Comparison of ENCODE assay signal across 20 cellular contexts in genomic region chr1:223225061-223225460, GRCh38.
DNase-seq lines count a peak whose midpoint lies in the region; ATAC-seq and TF ChIP-seq lines count a peak whose summit lies in the region.
"Had no signal": no experiment of that assay in that cellular context is flagged by ENCODE, and none has a peak within 500 bp of the region (broad histone marks: within the 10 kb centered on the region; RNA-seq: fewer than 3 reads in every experiment).

No MANE protein-coding gene starts in this region.

- H2AFZ ChIP-seq in trophoblast cell (ENCODE audit: insufficient read depth, low read length, poor library complexity), result no peak overlapping the region

- no peak overlapping the region for H3K23ac ChIP-seq in trophoblast cell (ENCODE audit: low read length)

- H2BK12ac ChIP-seq in trophoblast cell (ENCODE audit: low read length), result no peak overlapping the region

- no peak overlapping the region for H3K4me2 ChIP-seq in trophoblast cell (ENCODE audit: low read length)

- H3K9ac ChIP-seq in trophoblast cell (ENCODE audit: low read length), result peak overlapping the region; percentile 1

- no peaks in the 10 kb centered on the region for H3K79me2 ChIP-seq in trophoblast cell (ENCODE audit: control insufficient read depth, insufficient read depth, low read length, poor library complexity)

- intact Hi-C loops in cardiac septum (cut with DNase I), result no loop called here

- TF ChIP-seq CTCF in right atrium auricular region (IDR thresholded peaks at IDR 0.05), result no peak

- no peak overlapping the region for H3K18ac ChIP-seq in trophoblast cell (ENCODE audit: low read length)

- no peaks in the 10 kb centered on the region for H3K9me3 ChIP-seq in right atrium auricular region
- H3K9me3 ChIP-seq in trophoblast cell (ENCODE audit: insufficient read depth, low read depth, low read length), result no peaks in the 10 kb centered on the region
- H3K9me3 ChIP-seq: BE2C had no signal

- H3K14ac ChIP-seq in trophoblast cell (ENCODE audit: low read length), result no peak overlapping the region

- H2BK5ac ChIP-seq in trophoblast cell (ENCODE audit: low read depth, low read length, poor library complexity), result no peak overlapping the region

- no peak overlapping the region for H4K91ac ChIP-seq in trophoblast cell (ENCODE audit: low read depth, low read length)

- ATAC-seq in left lobe of liver (no peak), HG03457 (IDR thresholded peaks at IDR 0.05; ENCODE audit: unreplicated experiment) (no peak), HG02678 (IDR thresholded peaks at IDR 0.05; ENCODE audit: unreplicated experiment) (no peak)
- ATAC-seq: GM12878 had no signal

- H3K36me3 ChIP-seq in right atrium auricular region, result no peaks in the 10 kb centered on the region
- H3K36me3 ChIP-seq in trophoblast cell (ENCODE audit: control insufficient read depth in 1 of 2, insufficient read depth in 2 of 2, low read length in 2 of 2), result no peaks in the 10 kb centered on the region
- H3K36me3 ChIP-seq: BE2C had no signal

- H3K4me3 ChIP-seq in right atrium auricular region (no peak overlapping the region), trophoblast cell (ENCODE audit: low read depth, low read length) (no peak overlapping the region)
- H3K4me3 ChIP-seq: GM12878 had no signal

- H3K27me3 ChIP-seq in right atrium auricular region (no peaks in the 10 kb centered on the region), trophoblast cell (ENCODE audit: insufficient read depth, low read length) (no peaks in the 10 kb centered on the region)

- H3K79me1 ChIP-seq in trophoblast cell (ENCODE audit: low read length), result no peaks in the 10 kb centered on the region

- no peak overlapping the region for H2AK5ac ChIP-seq in trophoblast cell (ENCODE audit: low read length)

- H4K8ac ChIP-seq in trophoblast cell (ENCODE audit: low read depth, low read length), result no peak overlapping the region

- no peak overlapping the region for H2BK120ac ChIP-seq in trophoblast cell (ENCODE audit: insufficient read depth, low read length, poor library complexity)

- DNase-seq in cardiac septum (ENCODE audit: low spot score) (peak; percentile 7), right atrium auricular region (ENCODE audit: low spot score) (no peak), left lobe of liver (ENCODE audit: low spot score) (peak; percentile 12), trophoblast cell (no peak)
- no peak for DNase-seq in stimulated activated CD4-positive, alpha-beta T cell treated with anti-CD3 and anti-CD28 coated beads, Interleukin-4, amount 100 ng/mL, for 4 hours
- DNase-seq: ACHN; BE2C; C1 segment of cervical spinal cord; CD4-positive, CD25-positive, alpha-beta regulatory T cell; CD8-positive, alpha-beta memory T cell; COR-L47; DMS 273 treated with DMSO at 0.1 percent for 48 hours; DMS53; DND-41; EL; GOT3 had no signal

- H3K4ac ChIP-seq in trophoblast cell (ENCODE audit: low read depth, low read length), result no peak overlapping the region

- H3K4me1 ChIP-seq in right atrium auricular region, result no peaks in the 10 kb centered on the region
- no peaks in the 10 kb centered on the region for H3K4me1 ChIP-seq in trophoblast cell (ENCODE audit: control insufficient read depth in 1 of 2, insufficient read depth in 2 of 2, low read length in 2 of 2)
- H3K4me1 ChIP-seq: BE2C had no signal

- WGBS in trophoblast cell (ENCODE audit: extremely low coverage, insufficient coverage, insufficient read length), result no CpG with 5 or more reads among the region's 7 CpGs

- no peak overlapping the region for H4K12ac ChIP-seq in trophoblast cell (ENCODE audit: low read depth, low read length)

- H3K27ac ChIP-seq in right atrium auricular region, result no peak overlapping the region
- H3K27ac ChIP-seq in trophoblast cell (ENCODE audit: low read depth, low read length), result no peak overlapping the region
- H3K27ac ChIP-seq: HL-60 had no signal

Comparison
In these comparisons a context has a peak if more than half of its experiments do, and no peak if none do; other contexts are left out.
1. DNase-seq: peak in cardiac septum (single experiment) and left lobe of liver (single experiment); none in right atrium auricular region (single experiment), trophoblast cell (0 of 2) and stimulated activated CD4-positive, alpha-beta T cell treated with anti-CD3 and anti-CD28 coated beads, Interleukin-4, amount 100 ng/mL, for 4 hours (0 of 2).